1 cellular context compared by ENCODE assay signal in the genomic region with DNA sequence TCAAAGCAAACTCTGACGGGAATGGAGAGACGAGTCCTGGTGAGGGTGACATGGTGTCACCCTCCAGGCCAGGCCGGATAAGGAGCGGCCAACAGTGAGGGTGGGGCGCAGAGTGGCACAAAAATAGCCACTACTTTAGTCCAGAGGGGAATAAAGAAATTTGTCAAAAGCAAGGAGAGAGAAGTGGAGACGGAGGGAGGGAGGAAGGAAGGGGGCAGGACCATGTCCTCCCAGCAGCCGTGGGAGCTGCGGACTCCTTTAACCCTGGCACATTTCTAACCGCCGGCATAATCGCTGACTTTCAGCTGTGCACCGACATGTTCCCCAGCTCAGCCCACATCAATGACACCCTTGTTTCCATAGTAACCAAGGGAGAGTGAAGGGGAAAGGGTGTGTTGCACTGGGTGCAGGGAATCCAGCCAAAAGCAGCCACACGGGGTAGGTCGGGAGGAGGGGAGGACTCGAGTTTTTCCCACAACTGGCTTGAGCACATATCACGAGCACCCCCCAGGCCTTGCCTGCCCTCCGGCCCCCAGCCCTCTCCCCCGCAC.
TF ChIP-seq lines count a peak whose summit lies in the region.

No MANE protein-coding gene starts in this region.

TF ChIP-seq in WTC11, 78 proteins besides CTCF, POLR2A, EP300 and RAD21 (continued from another document):
- TF ChIP-seq, protein P1, sequence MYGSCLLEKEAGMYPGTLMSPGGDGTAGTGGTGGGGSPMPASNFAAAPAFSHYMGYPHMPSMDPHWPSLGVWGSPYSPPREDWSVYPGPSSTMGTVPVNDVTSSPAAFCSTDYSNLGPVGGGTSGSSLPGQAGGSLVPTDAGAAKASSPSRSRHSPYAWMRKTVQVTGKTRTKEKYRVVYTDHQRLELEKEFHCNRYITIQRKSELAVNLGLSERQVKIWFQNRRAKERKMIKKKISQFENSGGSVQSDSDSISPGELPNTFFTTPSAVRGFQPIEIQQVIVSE (CRISPR knock-in tag; IDR thresholded peaks at IDR 0.05; ENCODE audit: borderline replicate concordance) = no peak
- TF ChIP-seq SP1 (CRISPR knock-in tag; conservative IDR thresholded peaks at IDR 0.05) (no peak), GRHL2 (CRISPR knock-in tag; IDR thresholded peaks at IDR 0.05; ENCODE audit: insufficient replicate concordance, severe bottlenecking) (no peak), TCF7 (CRISPR knock-in tag; IDR thresholded peaks at IDR 0.05; ENCODE audit: low read depth) (no peak)
- TF ChIP-seq, protein P2, sequence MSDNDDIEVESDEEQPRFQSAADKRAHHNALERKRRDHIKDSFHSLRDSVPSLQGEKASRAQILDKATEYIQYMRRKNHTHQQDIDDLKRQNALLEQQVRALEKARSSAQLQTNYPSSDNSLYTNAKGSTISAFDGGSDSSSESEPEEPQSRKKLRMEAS (CRISPR knock-in tag; IDR thresholded peaks at IDR 0.05) = no peak
